In the genomic region with DNA sequence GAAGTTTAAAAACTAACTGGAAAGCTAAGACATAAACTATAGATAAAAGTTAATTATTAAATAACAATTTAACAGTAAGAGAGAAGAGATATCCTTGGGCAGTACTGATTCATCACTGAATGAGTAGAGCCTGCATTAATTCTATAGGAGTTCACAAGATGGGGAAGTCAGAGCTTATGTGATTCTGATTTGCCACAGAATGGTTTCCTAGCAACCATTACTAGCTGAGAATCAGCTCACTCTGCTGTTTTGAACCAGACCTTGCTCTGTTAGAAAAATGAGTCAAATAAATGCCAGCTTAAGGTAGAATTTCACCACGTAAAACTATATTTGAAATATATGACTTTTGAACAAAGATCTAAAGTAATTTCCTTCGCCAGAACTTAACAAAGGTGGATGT, we compare ENCODE assay signal across 1 cellular context.
TF ChIP-seq lines count a peak whose summit lies in the region.

No MANE protein-coding gene starts in this region.

TF ChIP-seq in HepG2, 621 proteins besides CTCF, POLR2A, EP300 and RAD21 (continued from another document):
- TF ChIP-seq, protein P1, sequence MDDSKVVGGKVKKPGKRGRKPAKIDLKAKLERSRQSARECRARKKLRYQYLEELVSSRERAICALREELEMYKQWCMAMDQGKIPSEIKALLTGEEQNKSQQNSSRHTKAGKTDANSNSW (CRISPR knock-in tag; IDR thresholded peaks at IDR 0.05; ENCODE audit: borderline replicate concordance) = no peak
- TF ChIP-seq NFYC (CRISPR knock-in tag; IDR thresholded peaks at IDR 0.05) (no peak), RFX1 (IDR thresholded peaks at IDR 0.05) (no peak), ZNF556 (CRISPR knock-in tag; IDR thresholded peaks at IDR 0.05; ENCODE audit: borderline replicate concordance) (no peak)
